8 cellular contexts compared by ENCODE assay signal in genomic region chr6:107490568-107491058, GRCh38. TPM values are rescaled to one million over a fixed set of nuclear protein-coding genes. Genes with fewer than 3 reads are reported as not detected.
A peak's percentile ranks its signal among the peaks of the same experiment; 100 is the strongest.
DNase-seq lines count a peak whose midpoint lies in the region; FAIRE-seq lines count a peak whose summit lies in the region.

No MANE protein-coding gene starts in this region.

- peak overlapping the region; percentile 84 for H3K4me3 Mint-ChIP-seq in activated T-cell treated with anti-CD3 and anti-CD28 coated beads, Interleukin-2, amount 50 U/mL, for 24 hours
- H3K4me3 Mint-ChIP-seq in activated T-helper 1 cell treated with anti-CD3 and anti-CD28 coated beads, Interleukin-12 subunit alpha, Interleukin-12 subunit beta, Interleukin-2, Interleukin-4 antibody, amounts not matched to agents 30 ng/mL and 10 ng/mL and 1 ng/mL, durations not matched to agents 14 hours and 24 hours and 36 hours, result peak overlapping the region; percentile 82

- peaks cover 5% of the 10 kb centered on the region for H3K36me3 Mint-ChIP-seq in activated T-cell treated with anti-CD3 and anti-CD28 coated beads, Interleukin-2, amount 50 U/mL, for 24 hours (ENCODE audit: low read depth)
- no peaks in the 10 kb centered on the region for H3K36me3 Mint-ChIP-seq in activated T-helper 1 cell treated with anti-CD3 and anti-CD28 coated beads, Interleukin-12 subunit alpha, Interleukin-12 subunit beta, Interleukin-2, Interleukin-4 antibody, amounts not matched to agents 30 ng/mL and 10 ng/mL and 1 ng/mL, durations not matched to agents 14 hours and 24 hours and 36 hours (ENCODE audit: low read depth)

- no peak for DNase-seq in activated T-cell treated with anti-CD3 and anti-CD28 coated beads, Interleukin-2, amount 50 U/mL, for 24 hours
- no peak for DNase-seq in activated T-cell treated with anti-CD3 and anti-CD28 coated beads, Interleukin-2, amount 50 U/mL, for 1 hour
- no peak for DNase-seq in activated T-helper 1 cell treated with anti-CD3 and anti-CD28 coated beads, Interleukin-12 subunit alpha, Interleukin-12 subunit beta, Interleukin-2, Interleukin-4 antibody, amounts not matched to agents 30 ng/mL and 10 ng/mL and 1 ng/mL, durations not matched to agents 14 hours and 24 hours and 36 hours (ENCODE audit: low spot score)
- DNase-seq in iPS DF 6.9 (ENCODE audit: low read depth, low spot score) (no peak), small intestine (no peak), SKM-1 treated with dmso at 0.1 percent for 144 hours (lab: John Stamatoyannopoulos, UW; ENCODE audit: unreplicated experiment) (no peak), SIG-M5 (lab: John Stamatoyannopoulos, UW) (no peak), cerebellar cortex (ENCODE audit: low spot score) (no peak)

- WGBS in iPS DF 6.9 (ENCODE audit: insufficient coverage, insufficient read length), result no CpG with 5 or more reads among the region's 28 CpGs
- 1 to 2% (median 1%) methylated on average over 28 of the region's 28 CpGs for WGBS in small intestine, 3 donors

- peak overlapping the region; percentile 85; the same call in 1 of the 2 replicates for H3K4me3 ChIP-seq in iPS DF 6.9 (ENCODE audit: low read length)
- peak overlapping the region; percentile 64 to 80 for H3K4me3 ChIP-seq in small intestine (ENCODE audit: low read depth in 1 of 2, low read length in 2 of 2)

- H3K4me1 ChIP-seq in iPS DF 6.9 (ENCODE audit: control insufficient read depth, insufficient read depth, low read length) (peaks cover 2% of the 10 kb centered on the region; the same call in 1 of the 2 replicates), small intestine (ENCODE audit: control insufficient read depth in 2 of 2, insufficient read depth in 1 of 2, low read depth in 1 of 2, low read length in 1 of 2) (peaks cover 0 to 2% of the 10 kb centered on the region in 2 donors)

- FAIRE-seq in small intestine (lab: Jason Lieb, UNC), result no peak

- no peak overlapping the region for H3K27ac Mint-ChIP-seq in activated T-cell treated with anti-CD3 and anti-CD28 coated beads, Interleukin-2, amount 50 U/mL, for 24 hours
- peak overlapping the region; percentile 36 for H3K27ac Mint-ChIP-seq in activated T-helper 1 cell treated with anti-CD3 and anti-CD28 coated beads, Interleukin-12 subunit alpha, Interleukin-12 subunit beta, Interleukin-2, Interleukin-4 antibody, amounts not matched to agents 30 ng/mL and 10 ng/mL and 1 ng/mL, durations not matched to agents 14 hours and 24 hours and 36 hours

- no peaks in the 10 kb centered on the region for H3K36me3 ChIP-seq in iPS DF 6.9 (ENCODE audit: control insufficient read depth, insufficient read depth, low read length)
- no peaks in the 10 kb centered on the region for H3K36me3 ChIP-seq in small intestine (ENCODE audit: control insufficient read depth in 2 of 2, insufficient read depth in 2 of 2, low read length in 2 of 2)

- H3K9me3 ChIP-seq in iPS DF 6.9 (ENCODE audit: control insufficient read depth, insufficient read depth, low read length) (no peaks in the 10 kb centered on the region), small intestine (ENCODE audit: control insufficient read depth, low read depth) (no peaks in the 10 kb centered on the region)

- H3K27me3 Mint-ChIP-seq in activated T-cell treated with anti-CD3 and anti-CD28 coated beads, Interleukin-2, amount 50 U/mL, for 24 hours, result peaks cover 43% of the 10 kb centered on the region
- H3K27me3 Mint-ChIP-seq in activated T-helper 1 cell treated with anti-CD3 and anti-CD28 coated beads, Interleukin-12 subunit alpha, Interleukin-12 subunit beta, Interleukin-2, Interleukin-4 antibody, amounts not matched to agents 30 ng/mL and 10 ng/mL and 1 ng/mL, durations not matched to agents 14 hours and 24 hours and 36 hours (ENCODE audit: insufficient read depth), result peaks cover 53% of the 10 kb centered on the region

- H3K9me3 Mint-ChIP-seq in activated T-cell treated with anti-CD3 and anti-CD28 coated beads, Interleukin-2, amount 50 U/mL, for 24 hours, result no peaks in the 10 kb centered on the region
- no peaks in the 10 kb centered on the region for H3K9me3 Mint-ChIP-seq in activated T-helper 1 cell treated with anti-CD3 and anti-CD28 coated beads, Interleukin-12 subunit alpha, Interleukin-12 subunit beta, Interleukin-2, Interleukin-4 antibody, amounts not matched to agents 30 ng/mL and 10 ng/mL and 1 ng/mL, durations not matched to agents 14 hours and 24 hours and 36 hours

- H3K4me1 Mint-ChIP-seq in activated T-cell treated with anti-CD3 and anti-CD28 coated beads, Interleukin-2, amount 50 U/mL, for 24 hours (ENCODE audit: low read depth), result peaks cover 25% of the 10 kb centered on the region
- peaks cover 28% of the 10 kb centered on the region for H3K4me1 Mint-ChIP-seq in activated T-helper 1 cell treated with anti-CD3 and anti-CD28 coated beads, Interleukin-12 subunit alpha, Interleukin-12 subunit beta, Interleukin-2, Interleukin-4 antibody, amounts not matched to agents 30 ng/mL and 10 ng/mL and 1 ng/mL, durations not matched to agents 14 hours and 24 hours and 36 hours (ENCODE audit: low read depth)

- H3K27ac ChIP-seq in iPS DF 6.9 (ENCODE audit: low read length) (no peak overlapping the region), small intestine (ENCODE audit: low read depth in 1 of 2, low read length in 1 of 2) (peak overlapping the region in 1 of 2 donors; percentile 76)

- intact Hi-C loops in activated T-helper 1 cell treated with anti-CD3 and anti-CD28 coated beads, Interleukin-12 subunit alpha, Interleukin-12 subunit beta, Interleukin-2, Interleukin-4 antibody, amounts not matched to agents 30 ng/mL and 10 ng/mL and 1 ng/mL, durations not matched to agents 14 hours and 24 hours and 36 hours (cut with micrococcal nuclease), result loop anchor here (2.0 to 5.0 kb wide), 3 partner anchors 144 to 682 kb away; no protein-coding TSS in a partner anchor

- H3K27me3 ChIP-seq in iPS DF 6.9 (ENCODE audit: control insufficient read depth, insufficient read depth, low read length) (peaks cover 19% of the 10 kb centered on the region; the same call in 1 of the 2 replicates), small intestine (ENCODE audit: control insufficient read depth in 2 of 2, insufficient read depth in 2 of 2, low read length in 2 of 2) (peaks cover 6 to 10% of the 10 kb centered on the region in 2 donors)

RNA-seq across cellular contexts. Expression of gene SOBP, which starts 0.7 kb away (rescaled TPM):
- 0.15 and 0.16 TPM in 2 replicates for total RNA-seq in activated T-helper 1 cell treated with anti-CD3 and anti-CD28 coated beads, Interleukin-12 subunit alpha, Interleukin-12 subunit beta, Interleukin-2, Interleukin-4 antibody, amounts not matched to agents 30 ng/mL and 10 ng/mL and 1 ng/mL, durations not matched to agents 14 hours and 24 hours and 36 hours
- 1 to 10 TPM in 2 of 3 donors, not detected in 1; 1.1 to 1.6 TPM for polyA plus RNA-seq in small intestine

RNA-seq across cellular contexts. Expression of gene PDSS2, which starts 31.2 kb away (rescaled TPM):
- 11.8 and 14.5 TPM in 2 replicates for total RNA-seq in activated T-helper 1 cell treated with anti-CD3 and anti-CD28 coated beads, Interleukin-12 subunit alpha, Interleukin-12 subunit beta, Interleukin-2, Interleukin-4 antibody, amounts not matched to agents 30 ng/mL and 10 ng/mL and 1 ng/mL, durations not matched to agents 14 hours and 24 hours and 36 hours
- 10 to 100 TPM in 1 of 3 donors, 1 to 10 TPM in 2; 6.5 to 13.4 (median 9.8) TPM for polyA plus RNA-seq in small intestine
